ENCODE assay signal across 8 cellular contexts in the genomic region with DNA sequence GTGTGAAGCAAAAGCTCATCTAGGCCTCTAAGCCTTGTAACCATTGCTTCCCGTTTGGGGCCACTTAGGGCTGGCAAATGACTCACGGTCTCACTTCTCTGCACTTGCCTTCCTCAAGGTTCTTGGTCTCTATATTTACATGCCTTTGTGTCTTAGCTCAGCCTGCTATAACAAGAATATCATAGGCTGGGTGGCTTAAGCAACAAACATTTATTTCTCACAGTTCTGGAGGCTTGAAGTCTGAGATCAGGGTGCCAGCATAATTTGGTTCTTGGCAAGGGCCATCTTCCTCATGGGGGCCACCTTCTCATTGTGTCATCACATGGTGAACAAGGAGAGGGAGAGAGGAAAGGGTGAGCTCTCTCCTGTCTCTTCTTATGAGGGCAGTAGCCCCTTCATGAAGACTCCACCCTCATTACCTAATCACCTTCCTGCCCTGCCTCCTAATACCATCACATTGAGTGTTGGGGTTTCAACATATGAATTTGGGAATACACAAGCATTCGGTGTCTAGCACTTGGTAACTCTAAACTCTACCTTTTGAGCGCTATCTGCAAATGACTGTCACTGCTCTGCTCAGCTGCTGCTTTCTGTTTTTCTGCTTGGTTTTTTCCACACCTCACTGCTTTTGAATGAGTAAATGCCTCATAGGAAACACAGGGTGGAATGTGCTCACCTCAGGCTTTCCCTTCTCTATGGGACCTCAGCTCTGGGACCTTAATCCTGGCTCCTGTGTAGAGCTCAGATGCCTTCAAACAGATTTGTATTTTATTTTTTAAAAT. TPM values are rescaled to one million over a fixed set of nuclear protein-coding genes. Genes with fewer than 3 reads are reported as not detected.
A peak's percentile ranks its signal among the peaks of the same experiment; 100 is the strongest.
DNase-seq lines count a peak whose midpoint lies in the region; ATAC-seq lines count a peak whose summit lies in the region.

No MANE protein-coding gene starts in this region.

- ATAC-seq in GM18870 (IDR thresholded peaks at IDR 0.05; ENCODE audit: unreplicated experiment) (peak; percentile 79), HG03060 (IDR thresholded peaks at IDR 0.05; ENCODE audit: low read depth, unreplicated experiment) (peak; percentile 91), GM19397 (IDR thresholded peaks at IDR 0.05; ENCODE audit: unreplicated experiment) (no peak), GM18498 (IDR thresholded peaks at IDR 0.05; ENCODE audit: unreplicated experiment) (no peak)

- H3K4ac ChIP-seq in mesendoderm (ENCODE audit: low read depth, low read length): no peak overlapping the region

- no peak overlapping the region for H3K4me3 Mint-ChIP-seq in activated CD4-positive, alpha-beta memory T cell treated with anti-CD3 and anti-CD28 coated beads, Interleukin-2, amount 10 ng/mL, durations not matched to agents 7 days and 5 days

- H4K8ac ChIP-seq in mesendoderm (ENCODE audit: low read depth, low read length): no peak overlapping the region

- POLR2A ChIA-PET in activated CD4-positive, alpha-beta memory T cell treated with anti-CD3 and anti-CD28 coated beads, Interleukin-2, amount 10 ng/mL, durations not matched to agents 7 days and 5 days (lab: Charles Lee): no interaction called here

- H2BK5ac ChIP-seq in mesendoderm (ENCODE audit: low read length): no peak overlapping the region

- H3K36me3 ChIP-seq in mesendoderm (ENCODE audit: control insufficient read depth, insufficient read depth, low read length): no peaks in the 10 kb centered on the region

- H3K27ac ChIP-seq in mesendoderm (ENCODE audit: low read depth, low read length): no peak overlapping the region

- DNase-seq in activated CD4-positive, alpha-beta memory T cell treated with anti-CD3 and anti-CD28 coated beads, Interleukin-2, amount 10 ng/mL, durations not matched to agents 7 days and 5 days: no peak
- DNase-seq in mesendoderm (peak; percentile 40), anterior cingulate cortex (lab: John Stamatoyannopoulos, UW) (no peak), cortex of kidney (lab: John Stamatoyannopoulos, UW) (no peak)

- no peak overlapping the region for H3K18ac ChIP-seq in mesendoderm (ENCODE audit: low read length)

- peaks cover 10% of the 10 kb centered on the region for H3K4me1 Mint-ChIP-seq in activated CD4-positive, alpha-beta memory T cell treated with anti-CD3 and anti-CD28 coated beads, Interleukin-2, amount 10 ng/mL, durations not matched to agents 7 days and 5 days

- H2AK5ac ChIP-seq in mesendoderm (ENCODE audit: low read length): no peak overlapping the region

- no peak overlapping the region for H3K4me2 ChIP-seq in mesendoderm (ENCODE audit: low read length)

- peaks cover 2% of the 10 kb centered on the region for H3K27me3 Mint-ChIP-seq in activated CD4-positive, alpha-beta memory T cell treated with anti-CD3 and anti-CD28 coated beads, Interleukin-2, amount 10 ng/mL, durations not matched to agents 7 days and 5 days

- no CpG with 5 or more reads among the region's 4 CpGs for WGBS in mesendoderm (ENCODE audit: extremely low coverage, insufficient coverage, low lambda C conversion rate)

- CTCF ChIA-PET in activated CD4-positive, alpha-beta memory T cell treated with anti-CD3 and anti-CD28 coated beads, Interleukin-2, amount 10 ng/mL, durations not matched to agents 7 days and 5 days (lab: Charles Lee): interaction anchor here (0.6 to 1.1 kb wide), 3 partner anchors 9 to 80 kb away, joined by 3 read pairs; no protein-coding TSS in a partner anchor

- H4K5ac ChIP-seq in mesendoderm (ENCODE audit: low read length): no peak overlapping the region

- H2BK15ac ChIP-seq in mesendoderm (replicated peaks; ENCODE audit: low read depth): no peak overlapping the region

- no peaks in the 10 kb centered on the region for H3K27me3 ChIP-seq in mesendoderm (ENCODE audit: insufficient read depth, low read length, poor library complexity)

- no peaks in the 10 kb centered on the region for H3K9me3 Mint-ChIP-seq in activated CD4-positive, alpha-beta memory T cell treated with anti-CD3 and anti-CD28 coated beads, Interleukin-2, amount 10 ng/mL, durations not matched to agents 7 days and 5 days

- no peak overlapping the region for H3K23ac ChIP-seq in mesendoderm (ENCODE audit: low read length)

- H3K9ac ChIP-seq in mesendoderm (ENCODE audit: low read length): no peak overlapping the region

- no peaks in the 10 kb centered on the region for H3K79me1 ChIP-seq in mesendoderm (ENCODE audit: low read length)

- H3K4me3 ChIP-seq in mesendoderm (ENCODE audit: low read length): no peak overlapping the region

- no peak overlapping the region for H2BK120ac ChIP-seq in mesendoderm (ENCODE audit: low read depth, low read length)

- H3K79me2 ChIP-seq in mesendoderm (ENCODE audit: control insufficient read depth, insufficient read depth, low read length): no peaks in the 10 kb centered on the region

- peak overlapping the region; percentile 1 for H3K27ac Mint-ChIP-seq in activated CD4-positive, alpha-beta memory T cell treated with anti-CD3 and anti-CD28 coated beads, Interleukin-2, amount 10 ng/mL, durations not matched to agents 7 days and 5 days

- no peak overlapping the region for H3K56ac ChIP-seq in mesendoderm (ENCODE audit: low read length)

- H3K4me1 ChIP-seq in mesendoderm (ENCODE audit: control insufficient read depth, low read depth, low read length): no peaks in the 10 kb centered on the region

- no peaks in the 10 kb centered on the region for H3K36me3 Mint-ChIP-seq in activated CD4-positive, alpha-beta memory T cell treated with anti-CD3 and anti-CD28 coated beads, Interleukin-2, amount 10 ng/mL, durations not matched to agents 7 days and 5 days (ENCODE audit: low read depth)

RNA-seq across cellular contexts. Expression of gene ME3, which starts 16.2 kb away (rescaled TPM):
- under 1 TPM; 0.83 to 0.93 TPM for total RNA-seq in activated CD4-positive, alpha-beta memory T cell treated with anti-CD3 and anti-CD28 coated beads, Interleukin-2, amount 10 ng/mL, durations not matched to agents 7 days and 5 days
- 1.3 TPM for polyA plus RNA-seq in mesendoderm (2013, experiment 1 of 2)
- polyA plus RNA-seq in mesendoderm (2013, experiment 2 of 2): 1.2 TPM

Comparison
In these comparisons a context has a peak if more than half of its experiments do, and no peak if none do; other contexts are left out.
1. ATAC-seq: peak in GM18870 (single experiment) and HG03060 (single experiment); none in GM19397 (single experiment) and GM18498 (single experiment).